9 cellular contexts compared by ENCODE assay signal in the genomic region with DNA sequence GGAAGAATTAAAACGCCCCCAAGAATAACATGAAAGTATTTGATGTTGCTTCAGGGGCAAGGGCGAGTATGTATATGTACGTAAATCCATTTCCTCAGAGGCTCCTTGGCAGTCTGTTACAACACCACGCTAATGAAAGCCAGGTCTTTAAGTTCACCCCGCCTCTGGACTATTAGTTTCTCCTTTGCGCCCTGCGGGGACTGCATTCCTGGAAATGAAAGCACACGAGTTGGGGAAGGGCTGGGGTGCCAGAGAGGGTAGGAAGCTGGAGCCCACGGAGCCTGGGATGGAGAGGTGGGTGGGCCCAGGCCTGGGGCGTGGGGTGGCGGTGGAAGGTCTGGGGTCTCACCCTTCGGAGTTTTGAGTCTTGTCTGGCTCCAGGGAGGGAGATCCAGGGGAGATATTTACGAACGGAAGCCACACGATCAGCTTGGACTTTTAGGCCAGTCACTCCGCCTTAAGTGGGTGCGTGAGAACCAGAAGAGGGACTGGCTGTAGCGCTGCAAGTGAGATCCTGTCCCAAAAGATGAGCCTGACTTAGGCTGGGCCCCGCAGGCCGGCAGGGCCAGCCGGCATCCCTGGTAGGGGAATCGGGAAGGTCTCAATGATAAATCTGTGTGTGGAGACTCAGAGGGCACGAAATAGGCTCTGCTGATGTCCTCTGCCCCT. TPM values are rescaled to one million over a fixed set of nuclear protein-coding genes. Genes with fewer than 3 reads are reported as not detected.
A peak's percentile ranks its signal among the peaks of the same experiment; 100 is the strongest.
DNase-seq lines count a peak whose midpoint lies in the region; ATAC-seq lines count a peak whose summit lies in the region.
"Had no signal": no experiment of that assay in that cellular context is flagged by ENCODE, and none has a peak within 500 bp of the region (broad histone marks: within the 10 kb centered on the region; RNA-seq: fewer than 3 reads in every experiment).

No MANE protein-coding gene starts in this region.

- H3K27me3 Mint-ChIP-seq in stimulated activated naive CD8-positive, alpha-beta T cell treated with anti-CD3 and anti-CD28 coated beads, Interleukin-15, Interleukin-2, amounts not matched to agents 100 ng/mL and 50 ng/mL, for 24 hours: no peaks in the 10 kb centered on the region
- no peaks in the 10 kb centered on the region for H3K27me3 Mint-ChIP-seq in dendritic cell treated with granulocyte-macrophage colony-stimulating factor and Interleukin-4, amounts not matched to agents 40 ng/mL and 50 ng/mL, for 4 days
- H3K27me3 Mint-ChIP-seq in naive thymus-derived CD4-positive, alpha-beta T cell: peaks cover 0 to 12% (median 0%) of the 10 kb centered on the region in 5 donors

- peaks cover 0 to 11% (median 0%) of the 10 kb centered on the region in 3 experiments for H3K36me3 ChIP-seq in naive thymus-derived CD4-positive, alpha-beta T cell (ENCODE audit: control insufficient read depth in 2 of 3, insufficient read depth in 3 of 3, low read length in 3 of 3)

- H3K4me1 ChIP-seq in naive thymus-derived CD4-positive, alpha-beta T cell (ENCODE audit: control insufficient read depth in 2 of 2, insufficient read depth in 2 of 2, low read length in 2 of 2): peaks cover 11 to 13% of the 10 kb centered on the region in 2 donors

- peak overlapping the region; percentile 41 for H3K27ac Mint-ChIP-seq in stimulated activated naive CD8-positive, alpha-beta T cell treated with anti-CD3 and anti-CD28 coated beads, Interleukin-15, Interleukin-2, amounts not matched to agents 100 ng/mL and 50 ng/mL, for 24 hours
- peak overlapping the region; percentile 84 for H3K27ac Mint-ChIP-seq in dendritic cell treated with granulocyte-macrophage colony-stimulating factor and Interleukin-4, amounts not matched to agents 40 ng/mL and 50 ng/mL, for 4 days
- H3K27ac Mint-ChIP-seq in naive thymus-derived CD4-positive, alpha-beta T cell: peak overlapping the region; percentile 71 to 89 (median 86)

- H3K9me3 ChIP-seq in naive thymus-derived CD4-positive, alpha-beta T cell (ENCODE audit: control insufficient read depth in 2 of 3, low read length in 3 of 3): no peaks in the 10 kb centered on the region

- POLR2A ChIA-PET in naive thymus-derived CD4-positive, alpha-beta T cell (lab: Charles Lee): interaction anchor here (0.5 to 7.0 kb wide), 5 partner anchors 13 to 101 kb away, joined by 4 to 87 read pairs (median 5); no protein-coding TSS in a partner anchor

- H3K27ac ChIP-seq in naive thymus-derived CD4-positive, alpha-beta T cell (ENCODE audit: low read depth, low read length): no peak overlapping the region

- no peaks in the 10 kb centered on the region for H3K36me3 Mint-ChIP-seq in stimulated activated naive CD8-positive, alpha-beta T cell treated with anti-CD3 and anti-CD28 coated beads, Interleukin-15, Interleukin-2, amounts not matched to agents 100 ng/mL and 50 ng/mL, for 24 hours (ENCODE audit: low read depth)
- peaks cover 16% of the 10 kb centered on the region for H3K36me3 Mint-ChIP-seq in dendritic cell treated with granulocyte-macrophage colony-stimulating factor and Interleukin-4, amounts not matched to agents 40 ng/mL and 50 ng/mL, for 4 days (ENCODE audit: low read depth)
- peaks cover 0 to 19% (median 0%) of the 10 kb centered on the region in 5 donors for H3K36me3 Mint-ChIP-seq in naive thymus-derived CD4-positive, alpha-beta T cell

- CTCF ChIA-PET in naive thymus-derived CD4-positive, alpha-beta T cell (lab: Charles Lee): interaction anchor here (0.8 to 3.0 kb wide), 4 partner anchors 26 to 349 kb away, joined by 3 to 12 read pairs (median 4); no protein-coding TSS in a partner anchor

- no peak for ATAC-seq in stimulated activated naive CD8-positive, alpha-beta T cell treated with anti-CD3 and anti-CD28 coated beads, Interleukin-15, Interleukin-2, amounts not matched to agents 100 U/mL and 50 U/mL, for 24 hours
- no peak for ATAC-seq in naive thymus-derived CD4-positive, alpha-beta T cell
- ATAC-seq in HG02885 (IDR thresholded peaks at IDR 0.05; ENCODE audit: poor library complexity, unreplicated experiment) (no peak), HG03175 (IDR thresholded peaks at IDR 0.05; ENCODE audit: unreplicated experiment) (no peak)

- H3K4me3 Mint-ChIP-seq in stimulated activated naive CD8-positive, alpha-beta T cell treated with anti-CD3 and anti-CD28 coated beads, Interleukin-15, Interleukin-2, amounts not matched to agents 100 ng/mL and 50 ng/mL, for 24 hours: peak overlapping the region; percentile 61
- peak overlapping the region; percentile 93 for H3K4me3 Mint-ChIP-seq in dendritic cell treated with granulocyte-macrophage colony-stimulating factor and Interleukin-4, amounts not matched to agents 40 ng/mL and 50 ng/mL, for 4 days
- peak overlapping the region; percentile 67 to 99 (median 84) for H3K4me3 Mint-ChIP-seq in naive thymus-derived CD4-positive, alpha-beta T cell

- intact Hi-C loops in dendritic cell treated with granulocyte-macrophage colony-stimulating factor and Interleukin-4, amounts not matched to agents 40 ng/mL and 50 ng/mL, for 4 days (cut with micrococcal nuclease): loop anchor here (5.0 to 10.0 kb wide), 2 partner anchors 41 to 278 kb away; partner anchors contain the start of gene DAZL
- intact Hi-C loops in naive thymus-derived CD4-positive, alpha-beta T cell (cut with micrococcal nuclease): loop anchor here (2.0 to 10.0 kb wide), 3 partner anchors 26 to 1552 kb away; partner anchors contain the start of gene SATB1 (in 1 of the 2)

- H3K27me3 ChIP-seq in naive thymus-derived CD4-positive, alpha-beta T cell (ENCODE audit: control insufficient read depth in 2 of 2, insufficient read depth in 2 of 2, low read length in 2 of 2): no peaks in the 10 kb centered on the region

- H3K4me1 Mint-ChIP-seq in stimulated activated naive CD8-positive, alpha-beta T cell treated with anti-CD3 and anti-CD28 coated beads, Interleukin-15, Interleukin-2, amounts not matched to agents 100 ng/mL and 50 ng/mL, for 24 hours (ENCODE audit: low read depth): peaks cover 18% of the 10 kb centered on the region
- H3K4me1 Mint-ChIP-seq in dendritic cell treated with granulocyte-macrophage colony-stimulating factor and Interleukin-4, amounts not matched to agents 40 ng/mL and 50 ng/mL, for 4 days (ENCODE audit: low read depth): peaks cover 55% of the 10 kb centered on the region
- peaks cover 17 to 33% (median 26%) of the 10 kb centered on the region in 7 donors for H3K4me1 Mint-ChIP-seq in naive thymus-derived CD4-positive, alpha-beta T cell

- no peak overlapping the region for H3K4me3 ChIP-seq in naive thymus-derived CD4-positive, alpha-beta T cell (ENCODE audit: low read length)

- DNase-seq in stimulated activated naive CD8-positive, alpha-beta T cell treated with anti-CD3 and anti-CD28 coated beads, Interleukin-15, Interleukin-2, amounts not matched to agents 100 U/mL and 50 U/mL, for 24 hours: no peak
- no peak for DNase-seq in naive thymus-derived CD4-positive, alpha-beta T cell
- DNase-seq in kidney tubule cell (ENCODE audit: low spot score): no peak
- DNase-seq in GDM1 (lab: John Stamatoyannopoulos, UW): no peak
- DNase-seq: SIG-M5 had no signal

- no peaks in the 10 kb centered on the region for H3K9me3 Mint-ChIP-seq in stimulated activated naive CD8-positive, alpha-beta T cell treated with anti-CD3 and anti-CD28 coated beads, Interleukin-15, Interleukin-2, amounts not matched to agents 100 ng/mL and 50 ng/mL, for 24 hours
- no peaks in the 10 kb centered on the region for H3K9me3 Mint-ChIP-seq in dendritic cell treated with granulocyte-macrophage colony-stimulating factor and Interleukin-4, amounts not matched to agents 40 ng/mL and 50 ng/mL, for 4 days
- H3K9me3 Mint-ChIP-seq in naive thymus-derived CD4-positive, alpha-beta T cell: no peaks in the 10 kb centered on the region

RNA-seq across cellular contexts. Expression of gene PLCL2, which starts 1.6 kb away (rescaled TPM):
- total RNA-seq in naive thymus-derived CD4-positive, alpha-beta T cell: 10 to 100 TPM; 48.9 to 77.0 (median 60.5) TPM
- 10 to 100 TPM; 64.1 to 90.8 TPM for polyA plus RNA-seq in naive thymus-derived CD4-positive, alpha-beta T cell
